In the genomic region with DNA sequence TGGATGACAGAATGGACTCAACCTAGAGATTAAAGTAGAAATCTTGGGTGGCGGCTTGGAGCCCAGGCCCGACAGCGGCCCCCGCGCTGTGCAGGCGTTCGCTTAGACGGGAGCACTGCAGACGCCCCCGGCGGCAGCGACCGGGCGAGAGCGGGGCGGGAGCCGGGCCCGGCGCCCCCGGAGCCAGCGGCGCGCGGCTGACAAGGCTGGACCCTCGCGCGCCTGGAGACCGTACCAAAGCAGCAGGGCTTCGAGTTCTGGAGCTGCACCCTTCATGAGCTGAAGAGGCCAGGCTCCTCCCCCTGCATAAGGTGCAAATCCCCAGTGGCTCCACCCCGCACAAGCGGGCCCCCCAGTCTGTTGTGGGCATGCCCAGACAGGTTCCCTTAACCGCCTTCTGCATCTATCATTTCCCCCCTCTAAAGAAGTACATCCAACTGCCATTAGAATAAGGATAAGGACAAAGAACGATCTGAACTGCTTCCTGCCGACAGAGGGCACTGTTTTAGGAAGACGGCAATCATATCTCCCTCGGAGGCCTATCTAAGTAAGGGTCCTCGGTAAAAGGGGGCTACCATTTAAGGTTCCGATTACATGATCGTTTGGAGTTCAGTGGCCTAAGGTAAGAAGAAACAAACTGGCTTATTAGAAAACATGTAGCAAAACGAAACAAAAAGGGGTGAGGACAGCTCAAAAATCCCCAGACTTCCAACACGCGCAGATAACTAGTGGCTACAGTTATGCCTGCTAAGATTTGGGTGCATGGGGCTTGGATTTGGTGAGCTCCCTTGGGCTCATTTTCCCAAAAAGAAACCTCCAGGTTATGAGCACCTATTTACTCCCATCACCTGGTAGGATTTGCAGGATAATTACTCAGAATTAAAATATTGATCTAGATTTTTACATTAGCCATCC, we compare ENCODE assay signal across 9 cellular contexts.
DNase-seq lines count a peak whose midpoint lies in the region; ATAC-seq, FAIRE-seq and TF ChIP-seq lines count a peak whose summit lies in the region.
"Had no signal": no experiment of that assay in that cellular context is flagged by ENCODE, and none has a peak within 500 bp of the region (broad histone marks: within the 10 kb centered on the region; RNA-seq: fewer than 3 reads in every experiment).

No MANE protein-coding gene starts in this region.

- H4K5ac ChIP-seq in mesendoderm (ENCODE audit: low read length): no peak overlapping the region

- H2AK5ac ChIP-seq in mesendoderm (ENCODE audit: low read length): no peak overlapping the region

- no peak overlapping the region for H2BK5ac ChIP-seq in mesendoderm (ENCODE audit: low read length)

- H3K9ac ChIP-seq in K562 (ENCODE audit: insufficient read depth in 1 of 2, low read depth in 2 of 2, low read length in 2 of 2) (no peak overlapping the region), mesendoderm (ENCODE audit: low read length) (no peak overlapping the region)

- no peaks in the 10 kb centered on the region for H3K9me3 ChIP-seq in K562 (replicated peaks; ENCODE audit: control insufficient read depth, insufficient read depth, low read depth, low read length)
- H3K9me3 ChIP-seq: thyroid gland had no signal

- H3K4me1 ChIP-seq in K562 (replicated peaks in 1 of 2; ENCODE audit: control insufficient read depth in 2 of 2, insufficient read depth in 2 of 2, low read length in 2 of 2) (peaks cover 0 to 3% of the 10 kb centered on the region in 2 experiments; a peak in 1 of 5 replicates), mesendoderm (ENCODE audit: control insufficient read depth, low read depth, low read length) (no peaks in the 10 kb centered on the region)
- H3K4me1 ChIP-seq: thyroid gland had no signal

- H3K18ac ChIP-seq in mesendoderm (ENCODE audit: low read length): no peak overlapping the region

- H3K4me2 ChIP-seq in K562 (ENCODE audit: insufficient read depth, low read length) (peak overlapping the region; percentile 34; the same call in 1 of the 2 replicates), mesendoderm (ENCODE audit: low read length) (no peak overlapping the region)

- H3K36me3 ChIP-seq in K562 (ENCODE audit: control insufficient read depth, insufficient read depth, low read length) (no peaks in the 10 kb centered on the region), mesendoderm (ENCODE audit: control insufficient read depth, insufficient read depth, low read length) (no peaks in the 10 kb centered on the region)
- H3K36me3 ChIP-seq: thyroid gland had no signal

- H3K4ac ChIP-seq in mesendoderm (ENCODE audit: low read depth, low read length): no peak overlapping the region

- WGBS in K562 (ENCODE audit: insufficient coverage, low coverage, missing lambda C conversion rate): 54% methylated on average over 24 of the region's 42 CpGs
- no CpG with 5 or more reads among the region's 42 CpGs for WGBS in mesendoderm (ENCODE audit: extremely low coverage, insufficient coverage, low lambda C conversion rate)

- BruUV-seq in K562 (replicated peaks; lab: Mats Ljungman, UMichigan): no TSS peak

- H3K27me3 ChIP-seq in K562 (ENCODE audit: control insufficient read depth in 2 of 2, insufficient read depth in 2 of 2, low read length in 2 of 2) (no peaks in the 10 kb centered on the region), mesendoderm (ENCODE audit: insufficient read depth, low read length, poor library complexity) (no peaks in the 10 kb centered on the region)
- H3K27me3 ChIP-seq: thyroid gland had no signal

- no peaks in the 10 kb centered on the region for H3K79me1 ChIP-seq in mesendoderm (ENCODE audit: low read length)

- CTCF ChIA-PET in K562 (lab: Yijun Ruan, JAX; ENCODE audit: low intra/inter-chr PET ratio): no interaction called here

- ATAC-seq in GM18498 (IDR thresholded peaks at IDR 0.05; ENCODE audit: unreplicated experiment): peak; percentile 60
- peak; percentile 50 for ATAC-seq in HG03520 (IDR thresholded peaks at IDR 0.05; ENCODE audit: unreplicated experiment)
- ATAC-seq in K562: peak; percentile 91
- no peak for ATAC-seq in HG03025 (IDR thresholded peaks at IDR 0.05; ENCODE audit: low FRiP score, unreplicated experiment)

- H3K27ac ChIP-seq in K562 (ENCODE audit: extremely low read depth, low read depth, low read length) (no peak overlapping the region), mesendoderm (ENCODE audit: low read depth, low read length) (no peak overlapping the region)
- H3K27ac ChIP-seq: thyroid gland had no signal

- TF ChIP-seq EP300 in K562 (IDR thresholded peaks at IDR 0.05; ENCODE audit: low read length): no peak

- DNase-seq in K562 (ENCODE audit: extremely low read depth in 1 of 4, low spot score in 3 of 4) (peak in 2 of 4 experiments; percentile 13 to 47), mesendoderm (peak; percentile 6), NCI-H1694 treated with DMSO at 0.1 percent for 48 hours (lab: John Stamatoyannopoulos, UW) (no peak), SW 1271 (lab: John Stamatoyannopoulos, UW) (no peak)
- no peak for DNase-seq in activated CD4-positive, CD25-positive, alpha-beta regulatory T cell treated with anti-CD3 and anti-CD28 coated beads, Interleukin-2, amount 50 U/mL, for 72 hours

- intact Hi-C loops in K562 (cut with micrococcal nuclease): loop anchor here (5.0 kb wide), 1 partner anchor 193 kb away; no protein-coding TSS in a partner anchor

- H2AFZ ChIP-seq in K562 (ENCODE audit: low read depth, low read length): peak overlapping the region; percentile 67; the same call in 1 of the 2 replicates

- in situ Hi-C loops in K562 (cut with MboI): no loop called here

- H3K79me2 ChIP-seq in K562 (ENCODE audit: control insufficient read depth, insufficient read depth, low read length): no peaks in the 10 kb centered on the region
- H3K79me2 ChIP-seq in mesendoderm (ENCODE audit: control insufficient read depth, insufficient read depth, low read length): no peaks in the 10 kb centered on the region

- peak; percentile 26 for FAIRE-seq in K562 (lab: Jason Lieb, UNC)

- no peaks in the 10 kb centered on the region for H4K20me1 ChIP-seq in K562 (replicated peaks; ENCODE audit: control insufficient read depth, insufficient read depth, low read length)

- no peak overlapping the region for H2BK15ac ChIP-seq in mesendoderm (replicated peaks; ENCODE audit: low read depth)

- H3K56ac ChIP-seq in mesendoderm (ENCODE audit: low read length): no peak overlapping the region

- H2BK120ac ChIP-seq in mesendoderm (ENCODE audit: low read depth, low read length): no peak overlapping the region

- no peak for TF ChIP-seq POLR2A in K562 (conservative IDR thresholded peaks at IDR 0.05)

- H3K9me1 ChIP-seq in K562 (ENCODE audit: control insufficient read depth, insufficient read depth, low read length): no peaks in the 10 kb centered on the region

- POLR2A ChIA-PET in K562 (lab: Yijun Ruan, JAX): no interaction called here

- no peak overlapping the region for H4K8ac ChIP-seq in mesendoderm (ENCODE audit: low read depth, low read length)

- no peak overlapping the region for H3K23ac ChIP-seq in mesendoderm (ENCODE audit: low read length)

- no peak overlapping the region for H3K4me3 ChIP-seq in K562
- no peak overlapping the region for H3K4me3 ChIP-seq in mesendoderm (ENCODE audit: low read length)
- H3K4me3 ChIP-seq: thyroid gland had no signal

- peak; percentile 27 to 41 (median 30); a peak in 4 of 6 replicates for TF ChIP-seq CTCF in K562 (IDR thresholded peaks at IDR 0.05 in 2 of 3, conservative IDR thresholded peaks at IDR 0.05 in 1 of 3; ENCODE audit: insufficient read depth in 2 of 3, low read depth in 1 of 3, low read length in 3 of 3)

- peak in 1 of 2 experiments; percentile 34; a peak in 2 of 4 replicates for TF ChIP-seq RAD21 in K562 (CRISPR knock-in tag; conservative IDR thresholded peaks at IDR 0.05 in 1 of 2, IDR thresholded peaks at IDR 0.05 in 1 of 2)

TF ChIP-seq in K562, 482 proteins besides CTCF, POLR2A, EP300 and RAD21 (continues in another document):
- TF ChIP-seq PRDM10 (IDR thresholded peaks at IDR 0.05; ENCODE audit: partially characterized antibody): peak; percentile 77
- TF ChIP-seq SMC3 (conservative IDR thresholded peaks at IDR 0.05; ENCODE audit: insufficient read depth, low read depth, low read length): 0 out of 2 replicates have a peak, but pooled peaks have one; percentile 11
- no peak for TF ChIP-seq TBP (optimal IDR thresholded peaks at IDR 0.05; ENCODE audit: low read depth, low read length)
- no peak for TF ChIP-seq MAFK (IDR thresholded peaks at IDR 0.05; ENCODE audit: low read length)
- TF ChIP-seq ZSCAN32 (CRISPR knock-in tag; IDR thresholded peaks at IDR 0.05): no peak
